In the genomic region with DNA sequence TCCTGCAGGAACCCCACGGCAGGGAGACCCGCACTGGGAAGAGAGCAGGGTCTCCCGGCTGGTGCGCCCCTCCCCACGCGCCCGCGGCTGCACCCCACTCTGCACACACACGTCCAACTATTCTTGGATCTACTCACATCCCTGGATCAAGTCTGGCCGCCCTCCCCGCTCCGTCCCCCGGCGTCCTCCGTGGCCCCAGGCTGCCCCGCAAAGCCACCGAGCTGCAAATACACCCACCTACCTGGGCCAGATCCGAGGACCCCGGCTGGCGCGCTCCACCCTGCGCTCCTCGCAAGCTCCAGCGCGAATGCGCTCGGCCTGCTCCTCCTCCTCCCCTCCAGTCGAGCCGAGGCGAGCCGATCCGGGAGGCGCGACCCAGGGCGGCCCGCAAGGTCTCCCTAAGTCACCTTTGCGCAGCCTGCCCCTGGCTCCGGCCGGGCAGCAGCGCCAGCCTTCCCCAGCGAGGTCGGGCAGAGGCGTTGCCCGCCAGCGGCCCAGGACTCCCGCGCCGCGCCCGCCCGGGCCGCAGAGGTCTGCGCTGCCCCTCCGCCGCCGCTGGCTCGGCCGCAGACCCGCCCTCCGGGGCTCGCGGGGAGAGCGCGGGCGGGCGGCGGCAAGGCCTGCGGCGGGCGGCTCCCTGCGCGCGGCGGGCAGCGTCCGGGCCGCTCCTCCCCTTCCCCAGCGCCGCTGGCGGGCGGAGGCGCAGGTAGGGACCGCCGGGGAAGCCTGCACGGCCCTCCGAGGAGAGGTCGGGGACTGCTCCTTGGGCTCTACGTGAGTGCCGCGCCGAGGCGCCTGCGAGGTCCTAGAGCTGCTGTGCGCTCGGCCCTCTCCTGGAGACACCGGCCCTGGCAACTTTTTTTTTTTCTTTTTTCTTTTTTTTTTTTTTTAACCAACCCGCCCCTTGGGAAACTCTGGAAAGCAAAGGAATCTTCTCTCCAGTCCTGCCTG, we compare ENCODE assay signal across 8 cellular contexts.
DNase-seq lines count a peak whose midpoint lies in the region; ATAC-seq and TF ChIP-seq lines count a peak whose summit lies in the region.

No MANE protein-coding gene starts in this region.

- POLR2A ChIA-PET in A673 (lab: Charles Lee; ENCODE audit: low non-redundant PET): no interaction called here
- POLR2A ChIA-PET in naive thymus-derived CD8-positive, alpha-beta T cell (lab: Charles Lee): no interaction called here

- DNase-seq in A673 (ENCODE audit: low spot score): peak; percentile 81
- no peak for DNase-seq in GM12864 (ENCODE audit: low read depth)
- peak; percentile 52 to 69 for DNase-seq in NCI-H1930 (lab: John Stamatoyannopoulos, UW)
- peak; percentile 50 to 71 for DNase-seq in foreskin keratinocyte
- DNase-seq in naive thymus-derived CD8-positive, alpha-beta T cell: no peak
- DNase-seq in type B pancreatic cell (ENCODE audit: extremely low spot score, unreplicated experiment): peak; percentile 84
- DNase-seq in OCI-M2 (lab: John Stamatoyannopoulos, UW; ENCODE audit: unreplicated experiment): no peak

- H3K36me3 Mint-ChIP-seq in activated T-helper 17 cell treated with anti-CD3 and anti-CD28 coated beads, Interleukin-2, amount 50 U/mL, for 72 hours (ENCODE audit: low read depth): peaks cover 6% of the 10 kb centered on the region
- peaks cover 9 to 14% (median 11%) of the 10 kb centered on the region in 3 donors for H3K36me3 Mint-ChIP-seq in naive thymus-derived CD8-positive, alpha-beta T cell
- H3K36me3 Mint-ChIP-seq in type B pancreatic cell: peaks cover 16% of the 10 kb centered on the region

- no peaks in the 10 kb centered on the region for H3K9me3 ChIP-seq in A673 (ENCODE audit: low read depth, low read length, poor library complexity, severe bottlenecking)

- H3K4me3 ChIP-seq in A673 (ENCODE audit: low read depth, low read length, poor library complexity, severe bottlenecking) (peak overlapping the region; percentile 61), GM12864 (ENCODE audit: low read depth, low read length) (peak overlapping the region; percentile 9; the same call in 1 of the 2 replicates)

- H3K27ac ChIP-seq in A673 (ENCODE audit: low read depth, low read length, poor library complexity, severe bottlenecking) (no peak overlapping the region), foreskin keratinocyte (peak overlapping the region; percentile 51)

- H3K9me3 Mint-ChIP-seq in activated T-helper 17 cell treated with anti-CD3 and anti-CD28 coated beads, Interleukin-2, amount 50 U/mL, for 72 hours: no peaks in the 10 kb centered on the region
- H3K9me3 Mint-ChIP-seq in naive thymus-derived CD8-positive, alpha-beta T cell: peaks cover 0 to 13% (median 6%) of the 10 kb centered on the region in 9 donors
- peaks cover 6% of the 10 kb centered on the region for H3K9me3 Mint-ChIP-seq in type B pancreatic cell

- H3K27me3 Mint-ChIP-seq in activated T-helper 17 cell treated with anti-CD3 and anti-CD28 coated beads, Interleukin-2, amount 50 U/mL, for 72 hours: peaks cover 22% of the 10 kb centered on the region
- H3K27me3 Mint-ChIP-seq in naive thymus-derived CD8-positive, alpha-beta T cell: peaks cover 31 to 47% (median 33%) of the 10 kb centered on the region in 5 donors
- H3K27me3 Mint-ChIP-seq in type B pancreatic cell: no peaks in the 10 kb centered on the region

- H3K4me1 Mint-ChIP-seq in activated T-helper 17 cell treated with anti-CD3 and anti-CD28 coated beads, Interleukin-2, amount 50 U/mL, for 72 hours: no peaks in the 10 kb centered on the region
- peaks cover 0 to 7% (median 4%) of the 10 kb centered on the region in 4 donors for H3K4me1 Mint-ChIP-seq in naive thymus-derived CD8-positive, alpha-beta T cell
- H3K4me1 Mint-ChIP-seq in type B pancreatic cell (ENCODE audit: unreplicated experiment): peaks cover 17% of the 10 kb centered on the region

- TF ChIP-seq CTCF in A673 (conservative IDR thresholded peaks at IDR 0.05; ENCODE audit: low read depth, low read length) (0 out of 2 replicates have a peak, but pooled peaks have one; percentile 17), GM12864 (IDR thresholded peaks at IDR 0.05; ENCODE audit: low read depth, low read length, missing control alignments) (no peak), foreskin keratinocyte (conservative IDR thresholded peaks at IDR 0.05) (peak; percentile 47), type B pancreatic cell (conservative IDR thresholded peaks at IDR 0.05) (peak; percentile 65)

- peak overlapping the region; percentile 63 for H3K4me3 Mint-ChIP-seq in activated T-helper 17 cell treated with anti-CD3 and anti-CD28 coated beads, Interleukin-2, amount 50 U/mL, for 72 hours
- peak overlapping the region; percentile 6 to 83 (median 74) for H3K4me3 Mint-ChIP-seq in naive thymus-derived CD8-positive, alpha-beta T cell
- peak overlapping the region; percentile 93 for H3K4me3 Mint-ChIP-seq in type B pancreatic cell

- H3K36me3 ChIP-seq in A673 (ENCODE audit: insufficient read depth, low read length, poor library complexity, severe bottlenecking): no peaks in the 10 kb centered on the region

- no TSS peak for BruUV-seq in A673 (replicated peaks; lab: Mats Ljungman, UMichigan)

- H3K4me1 ChIP-seq in A673 (ENCODE audit: insufficient read depth, low read length, poor library complexity, severe bottlenecking) (peaks cover 10% of the 10 kb centered on the region), foreskin keratinocyte (peaks cover 22% of the 10 kb centered on the region)

- peak; percentile 48 for ATAC-seq in activated T-helper 17 cell treated with anti-CD3 and anti-CD28 coated beads, Interleukin-2, amount 50 U/mL, for 72 hours (replicated peaks)
- ATAC-seq in foreskin keratinocyte: peak; percentile 83
- ATAC-seq in naive thymus-derived CD8-positive, alpha-beta T cell: peak; percentile 22 to 46

- H3K27me3 ChIP-seq in A673 (replicated peaks; ENCODE audit: insufficient read depth, low read depth, low read length, poor library complexity) (no peaks in the 10 kb centered on the region), foreskin keratinocyte (no peaks in the 10 kb centered on the region)

- intact Hi-C loops in A673 (cut with micrococcal nuclease; ENCODE audit: unreplicated experiment): loop anchor here (2.0 kb wide), 1 partner anchor 93 kb away; no protein-coding TSS in a partner anchor

- CTCF ChIA-PET in A673 (lab: Charles Lee): interaction anchor here (0.6 to 3.2 kb wide), 3 partner anchors 95 to 525 kb away, joined by 3 to 12 read pairs (median 4); no protein-coding TSS in a partner anchor

- H3K27ac Mint-ChIP-seq in activated T-helper 17 cell treated with anti-CD3 and anti-CD28 coated beads, Interleukin-2, amount 50 U/mL, for 72 hours: no peak overlapping the region
- no peak overlapping the region for H3K27ac Mint-ChIP-seq in naive thymus-derived CD8-positive, alpha-beta T cell
- H3K27ac Mint-ChIP-seq in type B pancreatic cell: peak overlapping the region; percentile 86

Comparison
In these comparisons a context has a peak if more than half of its experiments do, and no peak if none do; other contexts are left out.
1. DNase-seq: peak in A673 (single experiment), NCI-H1930 (2 of 2), foreskin keratinocyte (2 of 2) and type B pancreatic cell (single experiment); none in GM12864 (single experiment), naive thymus-derived CD8-positive, alpha-beta T cell (0 of 10) and OCI-M2 (single experiment).
2. Peak in every context shown above with its lines, with median percentiles within 50 percentile points of each other: ATAC-seq and H3K4me3 Mint-ChIP-seq.